15 cellular contexts compared by ENCODE assay signal in genomic region chr15:48465410-48465809, GRCh38.
A peak's percentile ranks its signal among the peaks of the same experiment; 100 is the strongest.
DNase-seq lines count a peak whose midpoint lies in the region; ATAC-seq, FAIRE-seq and TF ChIP-seq lines count a peak whose summit lies in the region.
"Had no signal": no experiment of that assay in that cellular context is flagged by ENCODE, and none has a peak within 500 bp of the region (broad histone marks: within the 10 kb centered on the region; RNA-seq: fewer than 3 reads in every experiment).

No MANE protein-coding gene starts in this region.

- no peaks in the 10 kb centered on the region for H3K9me2 ChIP-seq in GM23248 (ENCODE audit: insufficient read depth)

- H3K4ac ChIP-seq in IMR-90 (ENCODE audit: low read depth, low read length) (no peak overlapping the region), mesendoderm (ENCODE audit: low read depth, low read length) (no peak overlapping the region)

- H2BK5ac ChIP-seq in IMR-90 (ENCODE audit: low read depth, low read length, poor library complexity, severe bottlenecking) = no peak overlapping the region
- H2BK5ac ChIP-seq in mesendoderm (ENCODE audit: low read length) = no peak overlapping the region

- no peak overlapping the region for H2BK120ac ChIP-seq in IMR-90 (ENCODE audit: low read depth, low read length)
- no peak overlapping the region for H2BK120ac ChIP-seq in mesendoderm (ENCODE audit: low read depth, low read length)

- intact Hi-C loops in IMR-90 (cut with micrococcal nuclease) = no loop called here

- peaks cover 73% of the 10 kb centered on the region for H3K79me2 ChIP-seq in GM23248 (ENCODE audit: insufficient read depth)
- H3K79me2 ChIP-seq in mesendoderm (ENCODE audit: control insufficient read depth, insufficient read depth, low read length) = no peaks in the 10 kb centered on the region

- H3K56ac ChIP-seq in IMR-90 (ENCODE audit: extremely low read depth, insufficient read depth, low read length) (no peak overlapping the region), mesendoderm (ENCODE audit: low read length) (no peak overlapping the region)

- peak; percentile 18 for FAIRE-seq in bronchial epithelial cell (lab: Jason Lieb, UNC)
- FAIRE-seq: GM12891, GM18507, H1, K562 had no signal

- H2AK5ac ChIP-seq in IMR-90 (ENCODE audit: low read depth, low read length) = no peak overlapping the region
- H2AK5ac ChIP-seq in mesendoderm (ENCODE audit: low read length) = no peak overlapping the region

- H4K91ac ChIP-seq in IMR-90 (ENCODE audit: insufficient read depth, low read depth, low read length) = no peak overlapping the region

- BruUV-seq in IMR-90 (replicated peaks; lab: Mats Ljungman, UMichigan) = no TSS peak

- H3K9me3 ChIP-seq in GM23248 (ENCODE audit: low read depth) (no peaks in the 10 kb centered on the region), IMR-90 (ENCODE audit: control insufficient read depth, insufficient read depth, low read length) (no peaks in the 10 kb centered on the region), subcutaneous abdominal adipose tissue (ENCODE audit: control insufficient read depth in 5 of 5, low read length in 5 of 5) (no peaks in the 10 kb centered on the region)

- H3K36me3 ChIP-seq in GM23248 (ENCODE audit: low read depth) (peaks cover 96% of the 10 kb centered on the region), IMR-90 (ENCODE audit: control insufficient read depth, insufficient read depth, low read length) (peaks cover 53% of the 10 kb centered on the region), bronchial epithelial cell (ENCODE audit: control insufficient read depth, insufficient read depth, low read length) (no peaks in the 10 kb centered on the region), subcutaneous abdominal adipose tissue (ENCODE audit: control insufficient read depth in 5 of 5, insufficient read depth in 5 of 5, low read length in 5 of 5) (peaks cover 53 to 77% (median 55%) of the 10 kb centered on the region in 5 donors), mesendoderm (ENCODE audit: control insufficient read depth, insufficient read depth, low read length) (no peaks in the 10 kb centered on the region)
- H3K36me3 ChIP-seq: BLaER1 treated with 17β-estradiol and CSF1 and Interleukin-3, amounts not matched to agents 10 nM and 100 nM had no signal

- peak overlapping the region; percentile 16; the same call in 1 of the 2 replicates for H2BK20ac ChIP-seq in IMR-90 (ENCODE audit: low read depth, low read length)

- H3K27ac ChIP-seq in GM23248 (peak overlapping the region; percentile 98; the same call in 1 of the 2 replicates), IMR-90 (ENCODE audit: insufficient read depth, low read length) (no peak overlapping the region), subcutaneous abdominal adipose tissue (ENCODE audit: low read depth, low read length) (peak overlapping the region; percentile 67), mesendoderm (ENCODE audit: low read depth, low read length) (no peak overlapping the region)
- H3K27ac ChIP-seq: BLaER1 treated with 17β-estradiol and CSF1 and Interleukin-3, amounts not matched to agents 10 nM and 100 nM had no signal

- H2BK15ac ChIP-seq in IMR-90 (ENCODE audit: low read depth, low read length) (no peak overlapping the region), mesendoderm (replicated peaks; ENCODE audit: low read depth) (no peak overlapping the region)

- H4K20me1 ChIP-seq in GM23248 (ENCODE audit: insufficient read depth) = no peaks in the 10 kb centered on the region
- no peaks in the 10 kb centered on the region for H4K20me1 ChIP-seq in IMR-90 (ENCODE audit: insufficient read depth, low read length)
- H4K20me1 ChIP-seq: BLaER1 treated with 17β-estradiol and CSF1 and Interleukin-3, amounts not matched to agents 10 nM and 100 nM had no signal

- H3K14ac ChIP-seq in IMR-90 (replicated peaks; ENCODE audit: low read depth, low read length) = no peak overlapping the region

- TF ChIP-seq POLR2A in IMR-90 (IDR thresholded peaks at IDR 0.05; ENCODE audit: low read depth, low read length) = no peak

- POLR2A ChIA-PET in IMR-90 (lab: Charles Lee; ENCODE audit: unreplicated experiment) = no interaction called here

- TF ChIP-seq CTCF in IMR-90 (conservative IDR thresholded peaks at IDR 0.05; ENCODE audit: low read depth, low read length) (no peak), bronchial epithelial cell (IDR thresholded peaks at IDR 0.05; ENCODE audit: insufficient read depth, low read length, severe bottlenecking) (no peak)

- H3K9me1 ChIP-seq in IMR-90 (ENCODE audit: insufficient read depth, low read length) = peaks cover 14% of the 10 kb centered on the region

- peaks cover 93% of the 10 kb centered on the region for H3F3A ChIP-seq in GM23248 (ENCODE audit: insufficient read depth)

- no peak for DNase-seq in GM23248
- no peak for DNase-seq in IMR-90
- no peak for DNase-seq in bronchial epithelial cell (ENCODE audit: low read depth)
- DNase-seq in GM19238 (ENCODE audit: insufficient read length, low spot score) = no peak
- no peak for DNase-seq in mesendoderm
- DNase-seq: Calu3; CD8-positive, alpha-beta T cell; DMS79 treated with DMSO at 0.1 percent for 48 hours; H9 had no signal

- no peak overlapping the region for H2AFZ ChIP-seq in GM23248
- no peak overlapping the region for H2AFZ ChIP-seq in IMR-90 (replicated peaks; ENCODE audit: low read length, poor library complexity)

- no peak overlapping the region for H3K23ac ChIP-seq in IMR-90 (ENCODE audit: low read depth, low read length)
- no peak overlapping the region for H3K23ac ChIP-seq in mesendoderm (ENCODE audit: low read length)

- dilution Hi-C loops in IMR-90 (cut with HindIII; ENCODE audit: low sequenced_read_pairs, unreplicated experiment) = no loop called here

- H3K4me3 ChIP-seq in GM23248 (no peak overlapping the region), IMR-90 (ENCODE audit: insufficient read depth, low read depth, low read length) (no peak overlapping the region), bronchial epithelial cell (ENCODE audit: low read depth, low read length) (no peak overlapping the region), subcutaneous abdominal adipose tissue (ENCODE audit: low read depth in 1 of 5, low read length in 5 of 5) (no peak overlapping the region), mesendoderm (ENCODE audit: low read length) (no peak overlapping the region)
- H3K4me3 ChIP-seq: BLaER1 treated with 17β-estradiol and CSF1 and Interleukin-3, amounts not matched to agents 10 nM and 100 nM; K562 had no signal

- CTCF ChIA-PET in IMR-90 (lab: Yijun Ruan, JAX) = no interaction called here

- in situ Hi-C loops in GM23248 (cut with MboI) (no loop called here), IMR-90 (cut with MboI; ENCODE audit: low sequenced_read_pairs) (no loop called here)

- ATAC-seq in IMR-90 (ENCODE audit: low read depth) = no peak
- ATAC-seq: CD8-positive, alpha-beta T cell; K562 had no signal

- H4K5ac ChIP-seq in IMR-90 (ENCODE audit: low read depth, low read length) (no peak overlapping the region), mesendoderm (ENCODE audit: low read length) (no peak overlapping the region)

- H2AK9ac ChIP-seq in IMR-90 (replicated peaks; ENCODE audit: low read depth, low read length, poor library complexity) = no peak overlapping the region

- H3K79me1 ChIP-seq in IMR-90 (ENCODE audit: low read depth in 1 of 2, low read length in 2 of 2) = peaks cover 12 to 35% of the 10 kb centered on the region in 2 experiments; a peak in 3 of 4 replicates
- H3K79me1 ChIP-seq in mesendoderm (ENCODE audit: low read length) = no peaks in the 10 kb centered on the region

- H4K8ac ChIP-seq in IMR-90 (ENCODE audit: low read depth in 2 of 2, low read length in 2 of 2) (no peak overlapping the region), mesendoderm (ENCODE audit: low read depth, low read length) (no peak overlapping the region)

- H3K27me3 ChIP-seq in GM23248 (replicated peaks; ENCODE audit: insufficient read depth) (no peaks in the 10 kb centered on the region), IMR-90 (ENCODE audit: control insufficient read depth, insufficient read depth, low read length) (no peaks in the 10 kb centered on the region), bronchial epithelial cell (ENCODE audit: control insufficient read depth, insufficient read depth, low read length) (no peaks in the 10 kb centered on the region), subcutaneous abdominal adipose tissue (ENCODE audit: control insufficient read depth in 5 of 5, insufficient read depth in 4 of 5, low read length in 5 of 5) (no peaks in the 10 kb centered on the region), mesendoderm (ENCODE audit: insufficient read depth, low read length, poor library complexity) (no peaks in the 10 kb centered on the region)
- H3K27me3 ChIP-seq: BLaER1 treated with 17β-estradiol and CSF1 and Interleukin-3, amounts not matched to agents 10 nM and 100 nM had no signal

- H3K9ac ChIP-seq in GM23248 (no peak overlapping the region), IMR-90 (ENCODE audit: low read depth, low read length) (no peak overlapping the region), subcutaneous abdominal adipose tissue (ENCODE audit: low read length in 5 of 5) (no peak overlapping the region), mesendoderm (ENCODE audit: low read length) (no peak overlapping the region)
- H3K9ac ChIP-seq: BLaER1 treated with 17β-estradiol and CSF1 and Interleukin-3, amounts not matched to agents 10 nM and 100 nM had no signal

- no peak overlapping the region for H3K18ac ChIP-seq in IMR-90 (ENCODE audit: low read depth, low read length)
- no peak overlapping the region for H3K18ac ChIP-seq in mesendoderm (ENCODE audit: low read length)

- 94 to 95% methylated on average over 5 of the region's 5 CpGs for WGBS in GM23248 (ENCODE audit: low coverage in 1 of 2, low lambda C conversion rate in 2 of 2, missing lambda C conversion rate in 2 of 2), 2 experiments
- WGBS in IMR-90 (ENCODE audit: extremely low coverage in 2 of 2, insufficient read length in 1 of 2), 2 experiments = 100% methylated on average over 2 of the region's 5 CpGs; no CpG with 5 or more reads in 1 of the 2 experiments
- WGBS in mesendoderm (ENCODE audit: extremely low coverage, insufficient coverage, low lambda C conversion rate) = no CpG with 5 or more reads among the region's 5 CpGs

- TF ChIP-seq RAD21 in IMR-90 (IDR thresholded peaks at IDR 0.05; ENCODE audit: low read length) = no peak

- H3K4me1 ChIP-seq in GM23248 (ENCODE audit: insufficient read depth) = peaks cover 25% of the 10 kb centered on the region
- H3K4me1 ChIP-seq in IMR-90 (ENCODE audit: control insufficient read depth, insufficient read depth, low read length) = peaks cover 3% of the 10 kb centered on the region
- H3K4me1 ChIP-seq in subcutaneous abdominal adipose tissue (ENCODE audit: control insufficient read depth in 5 of 5, insufficient read depth in 5 of 5, low read length in 5 of 5) = peaks cover 0 to 33% (median 17%) of the 10 kb centered on the region in 5 donors
- no peaks in the 10 kb centered on the region for H3K4me1 ChIP-seq in mesendoderm (ENCODE audit: control insufficient read depth, low read depth, low read length)
- H3K4me1 ChIP-seq: BLaER1 treated with 17β-estradiol and CSF1 and Interleukin-3, amounts not matched to agents 10 nM and 100 nM had no signal

- no peak overlapping the region for H3K4me2 ChIP-seq in GM23248 (ENCODE audit: unreplicated experiment)
- H3K4me2 ChIP-seq in IMR-90 (ENCODE audit: low read depth, low read length) = no peak overlapping the region
- H3K4me2 ChIP-seq in mesendoderm (ENCODE audit: low read length) = no peak overlapping the region
- H3K4me2 ChIP-seq: BLaER1 treated with 17β-estradiol and CSF1 and Interleukin-3, amounts not matched to agents 10 nM and 100 nM had no signal

TF ChIP-seq in IMR-90, 13 proteins besides CTCF, POLR2A, EP300 and RAD21 (continues in another document):
- TF ChIP-seq NFE2L2 (IDR thresholded peaks at IDR 0.05; ENCODE audit: low read depth, low read length) = no peak

Comparison
In these comparisons a context has a peak if more than half of its experiments do, and no peak if none do; other contexts are left out.
1. H3K27ac ChIP-seq: peak in GM23248 (single experiment) and subcutaneous abdominal adipose tissue (single experiment); none in IMR-90 (single experiment) and mesendoderm (single experiment).